ENCODE assay signal across 1 cellular context in the genomic region with DNA sequence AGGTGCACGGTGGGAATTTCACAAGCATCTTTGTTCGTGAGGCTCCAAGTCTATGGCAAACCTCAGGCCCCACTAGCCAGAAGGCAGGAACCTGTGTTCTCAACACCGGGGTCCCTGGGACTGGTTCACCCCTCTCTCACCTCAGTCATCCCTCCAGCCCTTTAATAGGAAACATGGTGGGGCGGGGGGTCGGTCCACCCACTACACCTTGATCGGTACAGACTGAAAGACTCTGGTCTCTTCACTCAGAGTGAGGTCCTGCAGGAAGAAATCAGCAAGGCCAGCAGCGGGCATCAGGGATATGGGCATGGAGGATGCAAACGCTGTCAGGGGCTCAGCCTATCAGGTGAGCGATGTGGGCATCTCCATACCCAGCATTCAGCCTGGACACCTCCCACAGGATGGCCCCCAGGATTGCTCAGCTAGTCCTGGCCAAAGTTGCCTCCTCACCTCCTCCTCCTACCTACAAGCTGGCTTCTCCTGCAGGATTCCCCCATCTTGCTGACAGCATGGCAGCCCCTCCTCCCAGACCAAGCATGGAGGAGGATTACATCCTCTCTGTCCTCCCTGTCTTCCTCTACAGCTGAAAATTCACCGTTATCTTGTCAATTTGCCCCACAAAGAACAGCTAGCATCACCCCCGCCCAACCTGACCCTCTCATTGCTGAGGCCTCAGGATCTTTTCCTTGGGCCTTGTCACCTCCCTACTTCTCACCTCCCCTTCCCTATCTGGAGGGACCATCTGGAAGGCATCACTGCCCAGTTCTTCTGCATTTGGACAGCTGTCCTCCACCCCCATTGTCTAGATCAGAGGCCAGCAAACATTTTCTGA.
TF ChIP-seq lines count a peak whose summit lies in the region.

No MANE protein-coding gene starts in this region.

TF ChIP-seq in K562, 482 proteins besides CTCF, POLR2A, EP300 and RAD21:
- peak; percentile 39 to 51; a peak in 1 of 4 replicates for TF ChIP-seq TRIM24 (IDR thresholded peaks at IDR 0.05)
- TF ChIP-seq ZBTB9 (CRISPR knock-in tag; IDR thresholded peaks at IDR 0.05) = no peak
- no peak for TF ChIP-seq NFE2L1 (tag; IDR thresholded peaks at IDR 0.05; ENCODE audit: borderline replicate concordance, low read depth)
- TF ChIP-seq BCOR (IDR thresholded peaks at IDR 0.05) = peak; percentile 67; the same call in 1 of the 2 replicates
- no peak for TF ChIP-seq HBP1 (CRISPR knock-in tag; IDR thresholded peaks at IDR 0.05)
- TF ChIP-seq KAT7 (CRISPR knock-in tag; IDR thresholded peaks at IDR 0.05; ENCODE audit: borderline replicate concordance) = no peak
- peak; percentile 68 for TF ChIP-seq ARID1B (IDR thresholded peaks at IDR 0.05)
- TF ChIP-seq, protein P1, sequence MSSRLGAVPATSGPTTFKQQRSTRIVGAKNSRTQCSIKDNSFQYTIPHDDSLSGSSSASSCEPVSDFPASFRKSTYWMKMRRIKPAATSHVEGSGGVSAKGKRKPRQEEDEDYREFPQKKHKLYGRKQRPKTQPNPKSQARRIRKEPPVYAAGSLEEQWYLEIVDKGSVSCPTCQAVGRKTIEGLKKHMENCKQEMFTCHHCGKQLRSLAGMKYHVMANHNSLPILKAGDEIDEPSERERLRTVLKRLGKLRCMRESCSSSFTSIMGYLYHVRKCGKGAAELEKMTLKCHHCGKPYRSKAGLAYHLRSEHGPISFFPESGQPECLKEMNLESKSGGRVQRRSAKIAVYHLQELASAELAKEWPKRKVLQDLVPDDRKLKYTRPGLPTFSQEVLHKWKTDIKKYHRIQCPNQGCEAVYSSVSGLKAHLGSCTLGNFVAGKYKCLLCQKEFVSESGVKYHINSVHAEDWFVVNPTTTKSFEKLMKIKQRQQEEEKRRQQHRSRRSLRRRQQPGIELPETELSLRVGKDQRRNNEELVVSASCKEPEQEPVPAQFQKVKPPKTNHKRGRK (tag; IDR thresholded peaks at IDR 0.05) = no peak
- TF ChIP-seq PHTF2 (CRISPR knock-in tag; IDR thresholded peaks at IDR 0.05) = no peak
- TF ChIP-seq ZFP36 (IDR thresholded peaks at IDR 0.05; ENCODE audit: low read depth, low read length, partially characterized antibody) = peak; percentile 95
- TF ChIP-seq, protein P2, sequence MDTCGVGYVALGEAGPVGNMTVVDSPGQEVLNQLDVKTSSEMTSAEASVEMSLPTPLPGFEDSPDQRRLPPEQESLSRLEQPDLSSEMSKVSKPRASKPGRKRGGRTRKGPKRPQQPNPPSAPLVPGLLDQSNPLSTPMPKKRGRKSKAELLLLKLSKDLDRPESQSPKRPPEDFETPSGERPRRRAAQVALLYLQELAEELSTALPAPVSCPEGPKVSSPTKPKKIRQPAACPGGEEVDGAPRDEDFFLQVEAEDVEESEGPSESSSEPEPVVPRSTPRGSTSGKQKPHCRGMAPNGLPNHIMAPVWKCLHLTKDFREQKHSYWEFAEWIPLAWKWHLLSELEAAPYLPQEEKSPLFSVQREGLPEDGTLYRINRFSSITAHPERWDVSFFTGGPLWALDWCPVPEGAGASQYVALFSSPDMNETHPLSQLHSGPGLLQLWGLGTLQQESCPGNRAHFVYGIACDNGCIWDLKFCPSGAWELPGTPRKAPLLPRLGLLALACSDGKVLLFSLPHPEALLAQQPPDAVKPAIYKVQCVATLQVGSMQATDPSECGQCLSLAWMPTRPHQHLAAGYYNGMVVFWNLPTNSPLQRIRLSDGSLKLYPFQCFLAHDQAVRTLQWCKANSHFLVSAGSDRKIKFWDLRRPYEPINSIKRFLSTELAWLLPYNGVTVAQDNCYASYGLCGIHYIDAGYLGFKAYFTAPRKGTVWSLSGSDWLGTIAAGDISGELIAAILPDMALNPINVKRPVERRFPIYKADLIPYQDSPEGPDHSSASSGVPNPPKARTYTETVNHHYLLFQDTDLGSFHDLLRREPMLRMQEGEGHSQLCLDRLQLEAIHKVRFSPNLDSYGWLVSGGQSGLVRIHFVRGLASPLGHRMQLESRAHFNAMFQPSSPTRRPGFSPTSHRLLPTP (IDR thresholded peaks at IDR 0.05; ENCODE audit: borderline replicate concordance, extremely low read depth, insufficient read length) = no peak
- no peak for TF ChIP-seq SRSF3 (IDR thresholded peaks at IDR 0.05; ENCODE audit: insufficient read depth, low read length)
- TF ChIP-seq, protein P3, sequence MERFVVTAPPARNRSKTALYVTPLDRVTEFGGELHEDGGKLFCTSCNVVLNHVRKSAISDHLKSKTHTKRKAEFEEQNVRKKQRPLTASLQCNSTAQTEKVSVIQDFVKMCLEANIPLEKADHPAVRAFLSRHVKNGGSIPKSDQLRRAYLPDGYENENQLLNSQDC (CRISPR knock-in tag; IDR thresholded peaks at IDR 0.05) = no peak
- peak; percentile 67 for TF ChIP-seq TAL1 (IDR thresholded peaks at IDR 0.05)
- 0 out of 4 replicates have a peak, but pooled peaks of 1 of the 2 experiments have one; percentile 21 for TF ChIP-seq MAZ (CRISPR knock-in tag; conservative IDR thresholded peaks at IDR 0.05 in 1 of 2, IDR thresholded peaks at IDR 0.05 in 1 of 2)
- no peak for TF ChIP-seq YY1 (IDR thresholded peaks at IDR 0.05; ENCODE audit: borderline replicate concordance in 1 of 3, control insufficient read depth in 1 of 3, extremely low read depth in 1 of 3, insufficient read depth in 3 of 3, insufficient read length in 1 of 3, insufficient replicate concordance in 2 of 3, low read depth in 1 of 3, low read length in 2 of 3)
- no peak for TF ChIP-seq EGR1 (conservative IDR thresholded peaks at IDR 0.05)
- peak; percentile 83 for TF ChIP-seq CBFA2T3 (IDR thresholded peaks at IDR 0.05)
- no peak for TF ChIP-seq PCBP2 (IDR thresholded peaks at IDR 0.05; ENCODE audit: low read depth, low read length, poor library complexity, severe bottlenecking)
- no peak for TF ChIP-seq CBFB (CRISPR knock-in tag; IDR thresholded peaks at IDR 0.05)
- TF ChIP-seq CBFA2T2 (conservative IDR thresholded peaks at IDR 0.05) = peak; percentile 78
- peak; percentile 39 for TF ChIP-seq NFIC (IDR thresholded peaks at IDR 0.05)
- TF ChIP-seq RBM25 (IDR thresholded peaks at IDR 0.05; ENCODE audit: low read depth, low read length, severe bottlenecking) = peak; percentile 77
- peak; percentile 15 for TF ChIP-seq HNRNPLL (IDR thresholded peaks at IDR 0.05; ENCODE audit: low read depth, low read length, poor library complexity, severe bottlenecking)
- TF ChIP-seq MIER1 (IDR thresholded peaks at IDR 0.05; ENCODE audit: low read depth) = no peak
- TF ChIP-seq TEAD4 (IDR thresholded peaks at IDR 0.05; ENCODE audit: low read length) = peak; percentile 67
- TF ChIP-seq TEAD4 (CRISPR knock-in tag; IDR thresholded peaks at IDR 0.05; ENCODE audit: borderline replicate concordance) = no peak
- no peak for TF ChIP-seq ZNF436 (CRISPR knock-in tag; IDR thresholded peaks at IDR 0.05)
- TF ChIP-seq BRD4 (IDR thresholded peaks at IDR 0.05) = no peak
- TF ChIP-seq GATA2 (CRISPR knock-in tag; IDR thresholded peaks at IDR 0.05) = peak; percentile 68
- TF ChIP-seq TCFL5 (CRISPR knock-in tag; conservative IDR thresholded peaks at IDR 0.05) = no peak
- no peak for TF ChIP-seq ZNF24 (IDR thresholded peaks at IDR 0.05)
- TF ChIP-seq CHD4 (IDR thresholded peaks at IDR 0.05; ENCODE audit: insufficient read depth, insufficient replicate concordance, low read depth, low read length, poor library complexity, severe bottlenecking) = no peak
- TF ChIP-seq, protein P4, sequence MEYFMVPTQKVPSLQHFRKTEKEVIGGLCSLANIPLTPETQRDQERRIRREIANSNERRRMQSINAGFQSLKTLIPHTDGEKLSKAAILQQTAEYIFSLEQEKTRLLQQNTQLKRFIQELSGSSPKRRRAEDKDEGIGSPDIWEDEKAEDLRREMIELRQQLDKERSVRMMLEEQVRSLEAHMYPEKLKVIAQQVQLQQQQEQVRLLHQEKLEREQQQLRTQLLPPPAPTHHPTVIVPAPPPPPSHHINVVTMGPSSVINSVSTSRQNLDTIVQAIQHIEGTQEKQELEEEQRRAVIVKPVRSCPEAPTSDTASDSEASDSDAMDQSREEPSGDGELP (CRISPR knock-in tag; IDR thresholded peaks at IDR 0.05; ENCODE audit: borderline replicate concordance) = peak; percentile 41; the same call in 1 of the 2 replicates
- no peak for TF ChIP-seq POLR3A (IDR thresholded peaks at IDR 0.05; ENCODE audit: borderline replicate concordance, extremely low read depth, insufficient read depth, insufficient read length)
- no peak for TF ChIP-seq ZBTB43 (CRISPR knock-in tag; IDR thresholded peaks at IDR 0.05)
- TF ChIP-seq ZNF263 (CRISPR knock-in tag; IDR thresholded peaks at IDR 0.05; ENCODE audit: borderline replicate concordance) = peak; percentile 78
- no peak for TF ChIP-seq LEF1 (IDR thresholded peaks at IDR 0.05)
- no peak for TF ChIP-seq L3MBTL2 (IDR thresholded peaks at IDR 0.05)
- peak; percentile 79 for TF ChIP-seq TCF3 (CRISPR knock-in tag; IDR thresholded peaks at IDR 0.05)
- no peak for TF ChIP-seq ATF7 (IDR thresholded peaks at IDR 0.05)
- no peak for TF ChIP-seq ZNF324 (CRISPR knock-in tag; IDR thresholded peaks at IDR 0.05)
- TF ChIP-seq MECOM (CRISPR knock-in tag; IDR thresholded peaks at IDR 0.05) = 0 out of 2 replicates have a peak, but pooled peaks have one; percentile 25
- peak; percentile 46; the same call in 1 of the 2 replicates for TF ChIP-seq CTBP1 (IDR thresholded peaks at IDR 0.05; ENCODE audit: borderline replicate concordance)
- TF ChIP-seq NCOR1 (IDR thresholded peaks at IDR 0.05) = peak; percentile 41
- TF ChIP-seq MTA2 (IDR thresholded peaks at IDR 0.05; ENCODE audit: low read depth) = peak; percentile 43; the same call in 1 of the 2 replicates
- TF ChIP-seq ATF4 (CRISPR knock-in tag; IDR thresholded peaks at IDR 0.05) = no peak
- TF ChIP-seq, protein P5, sequence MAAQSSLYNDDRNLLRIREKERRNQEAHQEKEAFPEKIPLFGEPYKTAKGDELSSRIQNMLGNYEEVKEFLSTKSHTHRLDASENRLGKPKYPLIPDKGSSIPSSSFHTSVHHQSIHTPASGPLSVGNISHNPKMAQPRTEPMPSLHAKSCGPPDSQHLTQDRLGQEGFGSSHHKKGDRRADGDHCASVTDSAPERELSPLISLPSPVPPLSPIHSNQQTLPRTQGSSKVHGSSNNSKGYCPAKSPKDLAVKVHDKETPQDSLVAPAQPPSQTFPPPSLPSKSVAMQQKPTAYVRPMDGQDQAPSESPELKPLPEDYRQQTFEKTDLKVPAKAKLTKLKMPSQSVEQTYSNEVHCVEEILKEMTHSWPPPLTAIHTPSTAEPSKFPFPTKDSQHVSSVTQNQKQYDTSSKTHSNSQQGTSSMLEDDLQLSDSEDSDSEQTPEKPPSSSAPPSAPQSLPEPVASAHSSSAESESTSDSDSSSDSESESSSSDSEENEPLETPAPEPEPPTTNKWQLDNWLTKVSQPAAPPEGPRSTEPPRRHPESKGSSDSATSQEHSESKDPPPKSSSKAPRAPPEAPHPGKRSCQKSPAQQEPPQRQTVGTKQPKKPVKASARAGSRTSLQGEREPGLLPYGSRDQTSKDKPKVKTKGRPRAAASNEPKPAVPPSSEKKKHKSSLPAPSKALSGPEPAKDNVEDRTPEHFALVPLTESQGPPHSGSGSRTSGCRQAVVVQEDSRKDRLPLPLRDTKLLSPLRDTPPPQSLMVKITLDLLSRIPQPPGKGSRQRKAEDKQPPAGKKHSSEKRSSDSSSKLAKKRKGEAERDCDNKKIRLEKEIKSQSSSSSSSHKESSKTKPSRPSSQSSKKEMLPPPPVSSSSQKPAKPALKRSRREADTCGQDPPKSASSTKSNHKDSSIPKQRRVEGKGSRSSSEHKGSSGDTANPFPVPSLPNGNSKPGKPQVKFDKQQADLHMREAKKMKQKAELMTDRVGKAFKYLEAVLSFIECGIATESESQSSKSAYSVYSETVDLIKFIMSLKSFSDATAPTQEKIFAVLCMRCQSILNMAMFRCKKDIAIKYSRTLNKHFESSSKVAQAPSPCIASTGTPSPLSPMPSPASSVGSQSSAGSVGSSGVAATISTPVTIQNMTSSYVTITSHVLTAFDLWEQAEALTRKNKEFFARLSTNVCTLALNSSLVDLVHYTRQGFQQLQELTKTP (IDR thresholded peaks at IDR 0.05; ENCODE audit: low read depth in 1 of 2, partially characterized antibody in 2 of 2) = no peak
